30 cellular contexts compared by ENCODE assay signal in the genomic region with DNA sequence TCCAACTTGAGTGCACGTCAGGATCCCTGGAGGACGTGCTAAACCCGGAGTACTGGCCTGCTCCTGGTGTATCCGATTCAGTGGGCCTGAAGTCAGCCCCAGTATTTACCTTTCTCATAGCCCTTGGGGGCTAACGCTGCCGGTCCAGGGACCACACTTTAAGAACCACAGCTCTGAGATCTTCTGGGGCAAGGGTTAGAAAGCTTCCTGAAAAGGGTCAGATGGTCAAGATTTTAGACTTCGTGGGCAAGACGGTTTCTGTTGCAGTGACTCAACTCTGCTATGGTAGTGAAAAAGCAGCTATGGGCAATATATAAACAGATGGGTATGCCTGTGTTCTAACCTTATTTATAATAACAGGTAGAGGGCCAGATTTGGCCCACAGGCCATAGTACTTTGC.
"Had no signal": no experiment of that assay in that cellular context is flagged by ENCODE, and none has a peak within 500 bp of the region (broad histone marks: within the 10 kb centered on the region; RNA-seq: fewer than 3 reads in every experiment).

No MANE protein-coding gene starts in this region.

- H3K27ac Mint-ChIP-seq: activated CD4-positive, alpha-beta memory T cell treated with anti-CD3 and anti-CD28 coated beads for 36 hours; activated CD4-positive, alpha-beta T cell treated with anti-CD3 and anti-CD28 coated beads for 36 hours; activated CD4-positive, alpha-beta T cell treated with anti-CD3 and anti-CD28 coated beads, Interleukin-2, amount 10 ng/mL, durations not matched to agents 24 days and 14 days; activated CD8-positive, alpha-beta memory T cell treated with anti-CD3 and anti-CD28 coated beads, Interleukin-2, amount 10 ng/mL, durations not matched to agents 7 days and 5 days; activated CD8-positive, alpha-beta T cell treated with anti-CD3 and anti-CD28 coated beads, Interleukin-2, amount 10 ng/mL, durations not matched to agents 7 days and 5 days; activated naive CD8-positive, alpha-beta T cell; dendritic cell treated with granulocyte-macrophage colony-stimulating factor and Interleukin-4, amounts not matched to agents 40 ng/mL and 50 ng/mL, for 4 days had no signal

- H3K4me1 Mint-ChIP-seq: central memory CD8-positive, alpha-beta T cell had no signal

- H3K27ac ChIP-seq: brain microvascular endothelial cell, coronary artery, dorsolateral prefrontal cortex had no signal

- H3K4me3 Mint-ChIP-seq: activated CD4-positive, alpha-beta memory T cell treated with anti-CD3 and anti-CD28 coated beads for 36 hours; activated CD4-positive, alpha-beta T cell treated with anti-CD3 and anti-CD28 coated beads for 36 hours; activated CD4-positive, alpha-beta T cell treated with anti-CD3 and anti-CD28 coated beads, Interleukin-2, amount 10 ng/mL, durations not matched to agents 24 days and 14 days; activated CD8-positive, alpha-beta memory T cell treated with anti-CD3 and anti-CD28 coated beads, Interleukin-2, amount 10 ng/mL, durations not matched to agents 7 days and 5 days; activated CD8-positive, alpha-beta T cell treated with anti-CD3 and anti-CD28 coated beads, Interleukin-2, amount 10 ng/mL, durations not matched to agents 7 days and 5 days; activated naive CD8-positive, alpha-beta T cell; activated T-helper 1 cell treated with anti-CD3 and anti-CD28 coated beads, Interleukin-12 subunit alpha, Interleukin-12 subunit beta, Interleukin-2, Interleukin-4 antibody, amounts not matched to agents 30 ng/mL and 10 ng/mL and 1 ng/mL, durations not matched to agents 14 hours and 24 hours and 36 hours; central memory CD8-positive, alpha-beta T cell; dendritic cell treated with granulocyte-macrophage colony-stimulating factor and Interleukin-4, amounts not matched to agents 40 ng/mL and 50 ng/mL, for 4 days; endodermal cell had no signal

- H3K9me3 Mint-ChIP-seq: activated CD4-positive, alpha-beta memory T cell treated with anti-CD3 and anti-CD28 coated beads for 36 hours; activated CD4-positive, alpha-beta T cell treated with anti-CD3 and anti-CD28 coated beads, Interleukin-2, amount 10 ng/mL, durations not matched to agents 24 days and 14 days; central memory CD8-positive, alpha-beta T cell had no signal

- H3K4me3 ChIP-seq: coronary artery, dorsolateral prefrontal cortex had no signal

- H3K27me3 ChIP-seq: brain microvascular endothelial cell had no signal

- DNase-seq: activated CD4-positive, alpha-beta memory T cell treated with anti-CD3 and anti-CD28 coated beads for 36 hours; activated CD4-positive, alpha-beta T cell treated with anti-CD3 and anti-CD28 coated beads for 36 hours; activated CD4-positive, alpha-beta T cell treated with anti-CD3 and anti-CD28 coated beads, Interleukin-2, amount 10 ng/mL, durations not matched to agents 24 days and 14 days; activated CD4-positive, CD25-positive, alpha-beta regulatory T cell; activated CD4-positive, CD25-positive, alpha-beta regulatory T cell treated with anti-CD3 and anti-CD28 coated beads, Interleukin-2, amount 50 U/mL, for 72 hours; activated CD8-positive, alpha-beta memory T cell treated with anti-CD3 and anti-CD28 coated beads, Interleukin-2, amount 10 ng/mL, durations not matched to agents 7 days and 5 days; activated CD8-positive, alpha-beta memory T cell treated with anti-CD3 and anti-CD28 coated beads, Interleukin-2, amount 50 U/mL, for 4 hours; activated CD8-positive, alpha-beta T cell treated with anti-CD3 and anti-CD28 coated beads, Interleukin-2, amount 10 ng/mL, durations not matched to agents 7 days and 5 days; activated gamma-delta T cell; activated naive CD4-positive, alpha-beta T cell treated with anti-CD3 and anti-CD28 coated beads, Interleukin-2, amount 50 U/mL, for 16 hours; activated naive CD4-positive, alpha-beta T cell treated with Interleukin-2 at 50 U/mL for 16 hours; activated T-cell treated with anti-CD3 and anti-CD28 coated beads, Interleukin-2, amount 50 U/mL, for 1 hour; activated T-cell treated with anti-CD3 and anti-CD28 coated beads, Interleukin-2, amount 50 U/mL, for 48 hours; amniotic stem cell; anterior cingulate cortex; brain microvascular endothelial cell; dorsolateral prefrontal cortex; effector memory CD4-positive, alpha-beta T cell; endodermal cell; foreskin fibroblast; T-helper 2 cell had no signal

- FAIRE-seq: astrocyte, bronchial epithelial cell, frontal cortex had no signal

- H3K36me3 Mint-ChIP-seq: activated CD4-positive, alpha-beta memory T cell treated with anti-CD3 and anti-CD28 coated beads for 36 hours; activated CD8-positive, alpha-beta memory T cell treated with anti-CD3 and anti-CD28 coated beads, Interleukin-2, amount 10 ng/mL, durations not matched to agents 7 days and 5 days; activated naive CD8-positive, alpha-beta T cell had no signal

- ATAC-seq: activated CD4-positive, alpha-beta T cell treated with anti-CD3 and anti-CD28 coated beads for 36 hours; activated CD8-positive, alpha-beta memory T cell treated with anti-CD3 and anti-CD28 coated beads, Interleukin-2, amount 10 ng/mL, durations not matched to agents 7 days and 5 days; activated CD8-positive, alpha-beta T cell treated with anti-CD3 and anti-CD28 coated beads, Interleukin-2, amount 10 ng/mL, durations not matched to agents 7 days and 5 days; esophagus mucosa had no signal

- H3K36me3 ChIP-seq: brain microvascular endothelial cell had no signal
